Comparison of ENCODE assay signal across 34 cellular contexts in the genomic region with DNA sequence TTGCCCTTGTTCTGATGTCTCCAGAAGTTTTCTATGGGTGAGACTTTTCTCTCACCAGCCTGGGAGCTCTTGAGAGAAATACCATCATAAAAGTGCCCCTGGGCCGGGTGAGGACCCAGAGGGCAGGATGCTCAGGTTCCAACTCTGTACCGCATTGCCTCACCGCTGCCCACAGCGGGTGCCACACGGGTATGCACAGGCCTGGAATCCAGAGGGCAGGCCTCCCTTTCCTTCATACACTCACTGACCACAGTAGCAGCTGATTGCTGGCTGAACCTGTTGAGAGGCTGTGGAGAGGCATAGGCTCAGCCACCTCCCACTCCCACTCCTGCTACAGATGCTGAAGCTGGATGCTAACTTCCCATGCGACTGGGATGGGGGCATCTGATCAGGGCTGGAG.
"Had no signal": no experiment of that assay in that cellular context is flagged by ENCODE, and none has a peak within 500 bp of the region (broad histone marks: within the 10 kb centered on the region; RNA-seq: fewer than 3 reads in every experiment).

No MANE protein-coding gene starts in this region.

- H3K36me3 ChIP-seq: adrenal gland, ascending aorta, breast epithelium, cardiac muscle cell, colonic mucosa, esophagus squamous epithelium, gastroesophageal sphincter had no signal

- H3K4me1 ChIP-seq: adrenal gland, colonic mucosa had no signal

- H3K9me3 ChIP-seq: adrenal gland, ascending aorta, breast epithelium, colonic mucosa had no signal

- H3K9me3 Mint-ChIP-seq: activated naive CD4-positive, alpha-beta T cell treated with anti-CD3 and anti-CD28 coated beads, Interleukin-2, amount 50 U/mL, for 24 hours; activated naive CD8-positive, alpha-beta T cell treated with anti-CD3 and anti-CD28 coated beads for 36 hours; activated T-helper 1 cell treated with anti-CD3 and anti-CD28 coated beads, Interleukin-12 subunit alpha, Interleukin-12 subunit beta, Interleukin-2, Interleukin-4 antibody, amounts not matched to agents 30 ng/mL and 10 ng/mL and 1 ng/mL, durations not matched to agents 14 hours and 24 hours and 36 hours; activated T-helper 2 cell treated with anti-CD3 and anti-CD28 coated beads, Interferon-gamma antibody, Interleukin-2, Interleukin-4, amounts not matched to agents 10 μg/mL and 5 μg/mL and 100 μg/mL, durations not matched to agents 14 hours and 24 hours and 36 hours; dendritic cell treated with granulocyte-macrophage colony-stimulating factor and Interleukin-4, amounts not matched to agents 40 ng/mL and 50 ng/mL, for 4 days had no signal

- DNase-seq: activated CD4-positive, alpha-beta memory T cell treated with anti-CD3 and anti-CD28 coated beads for 36 hours; activated CD4-positive, alpha-beta T cell treated with anti-CD3 and anti-CD28 coated beads for 36 hours; activated CD4-positive, alpha-beta T cell treated with anti-CD3 and anti-CD28 coated beads, Interleukin-2, amount 10 ng/mL, durations not matched to agents 24 days and 14 days; activated CD4-positive, CD25-positive, alpha-beta regulatory T cell; activated CD4-positive, CD25-positive, alpha-beta regulatory T cell treated with anti-CD3 and anti-CD28 coated beads, Interleukin-2, amount 50 U/mL, for 72 hours; activated CD8-positive, alpha-beta memory T cell treated with anti-CD3 and anti-CD28 coated beads, Interleukin-2, amount 10 ng/mL, durations not matched to agents 7 days and 5 days; activated CD8-positive, alpha-beta memory T cell treated with anti-CD3 and anti-CD28 coated beads, Interleukin-2, amount 50 U/mL, for 4 hours; activated CD8-positive, alpha-beta T cell treated with anti-CD3 and anti-CD28 coated beads, Interleukin-2, amount 10 ng/mL, durations not matched to agents 7 days and 5 days; activated effector memory CD4-positive, alpha-beta T cell treated with anti-CD3 and anti-CD28 coated beads, Interleukin-2, amount 50 U/mL, for 16 hours; activated naive CD4-positive, alpha-beta T cell treated with anti-CD3 and anti-CD28 coated beads for 36 hours; activated naive CD8-positive, alpha-beta T cell treated with anti-CD3 and anti-CD28 coated beads for 36 hours; activated naive CD8-positive, alpha-beta T cell treated with anti-CD3 and anti-CD28 coated beads, Interleukin-2, amount 50 U/mL, for 24 hours; activated T-cell treated with anti-CD3 and anti-CD28 coated beads, Interleukin-2, amount 50 U/mL, for 1 hour; activated T-cell treated with anti-CD3 and anti-CD28 coated beads, Interleukin-2, amount 50 U/mL, for 48 hours; amygdala; central memory CD4-positive, alpha-beta T cell; cerebellar nuclear complex; colonic mucosa; effector CD4-positive, alpha-beta T cell; effector memory CD8-positive, alpha-beta T cell; esophagus squamous epithelium; foreskin melanocyte; T-helper 2 cell had no signal

- H3K27me3 ChIP-seq: adrenal gland, ascending aorta, cardiac muscle cell, colonic mucosa had no signal

- ATAC-seq: activated CD4-positive, alpha-beta T cell treated with anti-CD3 and anti-CD28 coated beads for 36 hours; activated CD8-positive, alpha-beta memory T cell treated with anti-CD3 and anti-CD28 coated beads, Interleukin-2, amount 10 ng/mL, durations not matched to agents 7 days and 5 days; activated CD8-positive, alpha-beta T cell treated with anti-CD3 and anti-CD28 coated beads, Interleukin-2, amount 10 ng/mL, durations not matched to agents 7 days and 5 days; activated naive CD8-positive, alpha-beta T cell treated with anti-CD3 and anti-CD28 coated beads, Interleukin-2, amount 50 U/mL, for 24 hours; effector memory CD8-positive, alpha-beta T cell; gastroesophageal sphincter had no signal

- H3K4me1 Mint-ChIP-seq: activated CD4-positive, alpha-beta T cell treated with anti-CD3 and anti-CD28 coated beads for 36 hours; activated CD4-positive, alpha-beta T cell treated with anti-CD3 and anti-CD28 coated beads, Interleukin-2, amount 10 ng/mL, durations not matched to agents 24 days and 14 days; activated CD8-positive, alpha-beta memory T cell treated with anti-CD3 and anti-CD28 coated beads, Interleukin-2, amount 10 ng/mL, durations not matched to agents 7 days and 5 days; activated naive CD4-positive, alpha-beta T cell treated with anti-CD3 and anti-CD28 coated beads, Interleukin-2, amount 50 U/mL, for 24 hours; activated naive CD8-positive, alpha-beta T cell treated with anti-CD3 and anti-CD28 coated beads for 36 hours; activated naive CD8-positive, alpha-beta T cell treated with anti-CD3 and anti-CD28 coated beads, Interleukin-2, amount 50 U/mL, for 24 hours had no signal

- H3K36me3 Mint-ChIP-seq: activated CD4-positive, alpha-beta memory T cell treated with anti-CD3 and anti-CD28 coated beads for 36 hours; activated CD8-positive, alpha-beta memory T cell treated with anti-CD3 and anti-CD28 coated beads, Interleukin-2, amount 10 ng/mL, durations not matched to agents 7 days and 5 days; activated naive CD4-positive, alpha-beta T cell treated with anti-CD3 and anti-CD28 coated beads, Interleukin-2, amount 50 U/mL, for 24 hours; activated naive CD8-positive, alpha-beta T cell treated with anti-CD3 and anti-CD28 coated beads for 36 hours; brain had no signal

- H3K27ac Mint-ChIP-seq: activated CD4-positive, alpha-beta memory T cell treated with anti-CD3 and anti-CD28 coated beads for 36 hours; activated CD4-positive, alpha-beta T cell treated with anti-CD3 and anti-CD28 coated beads for 36 hours; activated CD4-positive, alpha-beta T cell treated with anti-CD3 and anti-CD28 coated beads, Interleukin-2, amount 10 ng/mL, durations not matched to agents 24 days and 14 days; activated CD8-positive, alpha-beta memory T cell treated with anti-CD3 and anti-CD28 coated beads, Interleukin-2, amount 10 ng/mL, durations not matched to agents 7 days and 5 days; activated CD8-positive, alpha-beta T cell treated with anti-CD3 and anti-CD28 coated beads, Interleukin-2, amount 10 ng/mL, durations not matched to agents 7 days and 5 days; activated naive CD4-positive, alpha-beta T cell treated with anti-CD3 and anti-CD28 coated beads for 36 hours; activated naive CD4-positive, alpha-beta T cell treated with anti-CD3 and anti-CD28 coated beads, Interleukin-2, amount 50 U/mL, for 24 hours; activated naive CD8-positive, alpha-beta T cell treated with anti-CD3 and anti-CD28 coated beads for 36 hours; activated naive CD8-positive, alpha-beta T cell treated with anti-CD3 and anti-CD28 coated beads, Interleukin-2, amount 50 U/mL, for 24 hours; activated T-helper 1 cell treated with anti-CD3 and anti-CD28 coated beads, Interleukin-12 subunit alpha, Interleukin-12 subunit beta, Interleukin-2, Interleukin-4 antibody, amounts not matched to agents 30 ng/mL and 10 ng/mL and 1 ng/mL, durations not matched to agents 14 hours and 24 hours and 36 hours; activated T-helper 2 cell treated with anti-CD3 and anti-CD28 coated beads, Interferon-gamma antibody, Interleukin-2, Interleukin-4, amounts not matched to agents 10 μg/mL and 5 μg/mL and 100 μg/mL, durations not matched to agents 14 hours and 24 hours and 36 hours; dendritic cell treated with granulocyte-macrophage colony-stimulating factor and Interleukin-4, amounts not matched to agents 40 ng/mL and 50 ng/mL, for 4 days; effector memory CD8-positive, alpha-beta T cell had no signal

- H3K4me3 ChIP-seq: adrenal gland, ascending aorta, breast epithelium, cardiac muscle cell, colonic mucosa, esophagus squamous epithelium, gastroesophageal sphincter had no signal

- H3K27ac ChIP-seq: adrenal gland, breast epithelium, cardiac muscle cell, colonic mucosa, epithelial cell of prostate, esophagus squamous epithelium, gastroesophageal sphincter had no signal

- H3K4me3 Mint-ChIP-seq: activated CD4-positive, alpha-beta memory T cell treated with anti-CD3 and anti-CD28 coated beads for 36 hours; activated CD4-positive, alpha-beta T cell treated with anti-CD3 and anti-CD28 coated beads for 36 hours; activated CD4-positive, alpha-beta T cell treated with anti-CD3 and anti-CD28 coated beads, Interleukin-2, amount 10 ng/mL, durations not matched to agents 24 days and 14 days; activated CD8-positive, alpha-beta memory T cell treated with anti-CD3 and anti-CD28 coated beads, Interleukin-2, amount 10 ng/mL, durations not matched to agents 7 days and 5 days; activated CD8-positive, alpha-beta T cell treated with anti-CD3 and anti-CD28 coated beads, Interleukin-2, amount 10 ng/mL, durations not matched to agents 7 days and 5 days; activated naive CD4-positive, alpha-beta T cell treated with anti-CD3 and anti-CD28 coated beads for 36 hours; activated naive CD4-positive, alpha-beta T cell treated with anti-CD3 and anti-CD28 coated beads, Interleukin-2, amount 50 U/mL, for 24 hours; activated naive CD8-positive, alpha-beta T cell treated with anti-CD3 and anti-CD28 coated beads for 36 hours; activated naive CD8-positive, alpha-beta T cell treated with anti-CD3 and anti-CD28 coated beads, Interleukin-2, amount 50 U/mL, for 24 hours; activated T-helper 1 cell treated with anti-CD3 and anti-CD28 coated beads, Interleukin-12 subunit alpha, Interleukin-12 subunit beta, Interleukin-2, Interleukin-4 antibody, amounts not matched to agents 30 ng/mL and 10 ng/mL and 1 ng/mL, durations not matched to agents 14 hours and 24 hours and 36 hours; brain; dendritic cell treated with granulocyte-macrophage colony-stimulating factor and Interleukin-4, amounts not matched to agents 40 ng/mL and 50 ng/mL, for 4 days; effector memory CD8-positive, alpha-beta T cell had no signal
